In genomic region chr13:101341464-101341863, GRCh38 we compare ENCODE assay signal across 16 cellular contexts.
"Had no signal": no experiment of that assay in that cellular context is flagged by ENCODE, and none has a peak within 500 bp of the region (broad histone marks: within the 10 kb centered on the region; RNA-seq: fewer than 3 reads in every experiment).

No MANE protein-coding gene starts in this region.

- H3K4me1 ChIP-seq: body of pancreas, foreskin keratinocyte, heart left ventricle, left lung, prostate gland, right lobe of liver had no signal

- H3K9me3 ChIP-seq: body of pancreas, left lung, prostate gland, right lobe of liver had no signal

- H3K4me3 ChIP-seq: body of pancreas, heart left ventricle, left lung, prostate gland, right lobe of liver had no signal

- H3K27ac ChIP-seq: body of pancreas, foreskin keratinocyte, heart left ventricle, left lung, prostate gland, right lobe of liver had no signal

- DNase-seq: activated B cell treated with CpG ODN at 0.5 μM for 24 hours; activated CD4-positive, alpha-beta T cell treated with anti-CD3 and anti-CD28 coated beads, Interleukin-2, amount 10 ng/mL, durations not matched to agents 24 days and 14 days; activated naive CD4-positive, alpha-beta T cell treated with anti-CD3 and anti-CD28 coated beads for 36 hours; body of pancreas; effector memory CD8-positive, alpha-beta T cell; foreskin keratinocyte; heart left ventricle; islet precursor cell; left lung; natural killer cell; right lobe of liver; stimulated activated CD4-positive, alpha-beta T cell treated with anti-CD3 and anti-CD28 coated beads, Interleukin-12 subunit alpha, Interleukin-12 subunit beta, amount 100 ng/mL, for 4 hours; stimulated activated naive CD4-positive, alpha-beta T cell; substantia nigra; T-helper 17 cell had no signal

- H3K36me3 ChIP-seq: heart left ventricle, left lung, prostate gland, right lobe of liver had no signal

- ATAC-seq: body of pancreas; effector memory CD8-positive, alpha-beta T cell; foreskin keratinocyte; heart left ventricle; left lung; natural killer cell; right lobe of liver; T-helper 17 cell had no signal

- H3K27me3 ChIP-seq: body of pancreas, foreskin keratinocyte, heart left ventricle, left lung had no signal
